In the genomic region with DNA sequence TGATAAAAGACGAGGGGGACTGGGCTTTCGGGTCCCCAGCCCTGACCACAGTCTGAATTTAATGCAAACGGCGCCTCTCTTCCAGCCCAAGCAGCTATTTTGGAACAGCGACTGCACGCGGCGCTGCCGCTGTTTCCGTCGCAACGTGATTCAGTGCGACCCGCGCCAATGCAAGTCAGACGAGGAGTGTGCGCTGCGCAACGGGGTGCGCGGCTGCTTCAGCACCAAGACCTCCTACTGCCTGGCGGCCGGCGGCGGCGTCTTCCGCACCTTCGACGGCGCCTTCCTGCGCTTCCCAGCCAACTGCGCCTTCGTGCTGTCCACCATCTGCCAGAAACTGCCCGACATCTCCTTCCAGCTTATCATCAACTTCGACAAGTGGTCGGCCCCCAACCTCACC, we compare ENCODE assay signal across 28 cellular contexts.
"Had no signal": no experiment of that assay in that cellular context is flagged by ENCODE, and none has a peak within 500 bp of the region (broad histone marks: within the 10 kb centered on the region; RNA-seq: fewer than 3 reads in every experiment).

No MANE protein-coding gene starts in this region.

- H3K9me3 ChIP-seq: ovary, psoas muscle, right lobe of liver, sigmoid colon, stomach, tibial artery, transverse colon, upper lobe of right lung, uterus had no signal

- H3K27me3 Mint-ChIP-seq: progenitor cell of endocrine pancreas; stimulated activated naive CD8-positive, alpha-beta T cell treated with anti-CD3 and anti-CD28 coated beads, Interleukin-15, Interleukin-2, amounts not matched to agents 100 ng/mL and 50 ng/mL, for 24 hours; type B pancreatic cell had no signal

- H3K27ac Mint-ChIP-seq: naive thymus-derived CD8-positive, alpha-beta T cell; natural killer cell treated with Interleukin-12 subunit alpha and Interleukin-12 subunit beta and Interleukin-15 and Interleukin-18, amount 100 ng/mL, for 72 hours; progenitor cell of endocrine pancreas; stimulated activated effector memory CD8-positive, alpha-beta T cell treated with anti-CD3 and anti-CD28 coated beads, Interleukin-12 subunit alpha, Interleukin-12 subunit beta, amount 100 ng/mL, for 72 hours; stimulated activated naive B cell treated with anti-CD40 and anti-IgM and Interleukin-4, amounts not matched to agents 10 μg/mL and 1 μg/mL and 100 μg/mL, for 72 hours; stimulated activated naive CD8-positive, alpha-beta T cell treated with anti-CD3 and anti-CD28 coated beads, Interleukin-15, Interleukin-2, amounts not matched to agents 100 ng/mL and 50 ng/mL, for 24 hours; type B pancreatic cell had no signal

- DNase-seq: naive thymus-derived CD8-positive, alpha-beta T cell; nephron progenitor cell; occipital lobe; ovary; posterior cingulate gyrus; psoas muscle; right cardiac atrium; right lobe of liver; sigmoid colon; small intestine; stimulated activated CD4-positive, alpha-beta T cell treated with anti-CD3 and anti-CD28 coated beads, Interleukin-15, amount 100 ng/mL, for 24 hours; stimulated activated CD4-positive, alpha-beta T cell treated with anti-CD3 and anti-CD28 coated beads, Interleukin-2, amount 100 ng/mL, for 24 hours; stimulated activated CD4-positive, alpha-beta T cell treated with anti-CD3 and anti-CD28 coated beads, Interleukin-2, amount 100 ng/mL, for 48 hours; stimulated activated CD4-positive, alpha-beta T cell treated with anti-CD3 and anti-CD28 coated beads, Interleukin-4, amount 100 ng/mL, for 24 hours; stimulated activated naive B cell treated with anti-CD40 and anti-IgM and Interleukin-4, amounts not matched to agents 10 μg/mL and 1 μg/mL and 100 μg/mL, for 72 hours; stimulated activated naive CD4-positive, alpha-beta T cell treated with Interleukin-2 at 50 U/mL for 16 hours; stomach; tibial artery; transverse colon; upper lobe of right lung; uterus had no signal

- H2AFZ ChIP-seq: parathyroid adenoma had no signal

- H3K4me1 Mint-ChIP-seq: naive thymus-derived CD8-positive, alpha-beta T cell; nephron progenitor cell; stimulated activated effector memory CD8-positive, alpha-beta T cell treated with anti-CD3 and anti-CD28 coated beads, Interleukin-12 subunit alpha, Interleukin-12 subunit beta, amount 100 ng/mL, for 72 hours; stimulated activated naive B cell treated with anti-CD40 and anti-IgM and Interleukin-4, amounts not matched to agents 10 μg/mL and 1 μg/mL and 100 μg/mL, for 72 hours had no signal

- H3K79me2 ChIP-seq: parathyroid adenoma had no signal

- H3K4me3 ChIP-seq: ovary, psoas muscle, right lobe of liver, sigmoid colon, stomach, tibial artery, transverse colon, upper lobe of right lung, uterus had no signal

- H3K27ac ChIP-seq: ovary, parathyroid adenoma, psoas muscle, right lobe of liver, sigmoid colon, stomach, tibial artery, transverse colon, upper lobe of right lung, uterus had no signal

- H3K27me3 ChIP-seq: ovary, right lobe of liver, sigmoid colon, stomach, tibial artery, transverse colon, upper lobe of right lung, uterus had no signal

- H3K4me3 Mint-ChIP-seq: naive thymus-derived CD8-positive, alpha-beta T cell; natural killer cell treated with Interleukin-12 subunit alpha and Interleukin-12 subunit beta and Interleukin-15 and Interleukin-18, amount 100 ng/mL, for 72 hours; nephron progenitor cell; neural crest cell; stimulated activated effector memory CD8-positive, alpha-beta T cell treated with anti-CD3 and anti-CD28 coated beads, Interleukin-12 subunit alpha, Interleukin-12 subunit beta, amount 100 ng/mL, for 72 hours; stimulated activated naive B cell treated with anti-CD40 and anti-IgM and Interleukin-4, amounts not matched to agents 10 μg/mL and 1 μg/mL and 100 μg/mL, for 72 hours; stimulated activated naive CD8-positive, alpha-beta T cell treated with anti-CD3 and anti-CD28 coated beads, Interleukin-15, Interleukin-2, amounts not matched to agents 100 ng/mL and 50 ng/mL, for 24 hours; type B pancreatic cell had no signal

- H3K36me3 ChIP-seq: ovary, right lobe of liver, sigmoid colon, stomach, transverse colon, upper lobe of right lung, uterus had no signal

- H3K36me3 Mint-ChIP-seq: naive thymus-derived CD8-positive, alpha-beta T cell; natural killer cell treated with Interleukin-12 subunit alpha and Interleukin-12 subunit beta and Interleukin-15 and Interleukin-18, amount 100 ng/mL, for 72 hours; stimulated activated effector memory CD8-positive, alpha-beta T cell treated with anti-CD3 and anti-CD28 coated beads, Interleukin-12 subunit alpha, Interleukin-12 subunit beta, amount 100 ng/mL, for 72 hours; stimulated activated naive B cell treated with anti-CD40 and anti-IgM and Interleukin-4, amounts not matched to agents 10 μg/mL and 1 μg/mL and 100 μg/mL, for 72 hours; type B pancreatic cell had no signal

- H3K9me3 Mint-ChIP-seq: naive thymus-derived CD8-positive, alpha-beta T cell; natural killer cell treated with Interleukin-12 subunit alpha and Interleukin-12 subunit beta and Interleukin-15 and Interleukin-18, amount 100 ng/mL, for 72 hours; nephron progenitor cell; neural crest cell; stimulated activated effector memory CD8-positive, alpha-beta T cell treated with anti-CD3 and anti-CD28 coated beads, Interleukin-12 subunit alpha, Interleukin-12 subunit beta, amount 100 ng/mL, for 72 hours; stimulated activated naive B cell treated with anti-CD40 and anti-IgM and Interleukin-4, amounts not matched to agents 10 μg/mL and 1 μg/mL and 100 μg/mL, for 72 hours; stimulated activated naive CD8-positive, alpha-beta T cell treated with anti-CD3 and anti-CD28 coated beads, Interleukin-15, Interleukin-2, amounts not matched to agents 100 ng/mL and 50 ng/mL, for 24 hours; type B pancreatic cell had no signal

- ATAC-seq: naive thymus-derived CD8-positive, alpha-beta T cell; natural killer cell treated with Interleukin-12 subunit alpha and Interleukin-12 subunit beta and Interleukin-15 and Interleukin-18, amount 100 ng/mL, for 72 hours; psoas muscle; right cardiac atrium; right lobe of liver; stimulated activated effector memory CD8-positive, alpha-beta T cell treated with anti-CD3 and anti-CD28 coated beads, Interleukin-12 subunit alpha, Interleukin-12 subunit beta, amount 100 ng/mL, for 72 hours; stimulated activated naive B cell treated with anti-CD40 and anti-IgM and Interleukin-4, amounts not matched to agents 10 μg/mL and 1 μg/mL and 100 μg/mL, for 72 hours; upper lobe of right lung had no signal

- H3K4me1 ChIP-seq: parathyroid adenoma, psoas muscle, right lobe of liver, sigmoid colon, stomach, tibial artery, transverse colon, upper lobe of right lung, uterus had no signal
